Comparison of ENCODE assay signal across 34 cellular contexts in genomic region chr16:49911430-49911829, GRCh38. TPM values are rescaled to one million over a fixed set of nuclear protein-coding genes. Genes with fewer than 3 reads are reported as not detected.
"Had no signal": no experiment of that assay in that cellular context is flagged by ENCODE, and none has a peak within 500 bp of the region (broad histone marks: within the 10 kb centered on the region; RNA-seq: fewer than 3 reads in every experiment).

No MANE protein-coding gene starts in this region.

- H3K4me1 Mint-ChIP-seq: activated CD4-positive, alpha-beta T cell treated with anti-CD3 and anti-CD28 coated beads for 36 hours; activated CD4-positive, alpha-beta T cell treated with anti-CD3 and anti-CD28 coated beads, Interleukin-2, amount 10 ng/mL, durations not matched to agents 24 days and 14 days; activated CD8-positive, alpha-beta memory T cell treated with anti-CD3 and anti-CD28 coated beads, Interleukin-2, amount 10 ng/mL, durations not matched to agents 7 days and 5 days; activated naive CD4-positive, alpha-beta T cell treated with anti-CD3 and anti-CD28 coated beads, Interleukin-2, amount 50 U/mL, for 24 hours; activated naive CD8-positive, alpha-beta T cell treated with anti-CD3 and anti-CD28 coated beads for 36 hours; activated naive CD8-positive, alpha-beta T cell treated with anti-CD3 and anti-CD28 coated beads, Interleukin-2, amount 50 U/mL, for 24 hours; T-helper 17 cell had no signal

- H3K4me1 ChIP-seq: adrenal gland, body of pancreas, esophagus squamous epithelium, gastroesophageal sphincter had no signal

- H3K27ac Mint-ChIP-seq: activated CD4-positive, alpha-beta memory T cell treated with anti-CD3 and anti-CD28 coated beads for 36 hours; activated CD4-positive, alpha-beta T cell treated with anti-CD3 and anti-CD28 coated beads for 36 hours; activated CD4-positive, alpha-beta T cell treated with anti-CD3 and anti-CD28 coated beads, Interleukin-2, amount 10 ng/mL, durations not matched to agents 24 days and 14 days; activated CD8-positive, alpha-beta memory T cell treated with anti-CD3 and anti-CD28 coated beads, Interleukin-2, amount 10 ng/mL, durations not matched to agents 7 days and 5 days; activated CD8-positive, alpha-beta T cell treated with anti-CD3 and anti-CD28 coated beads, Interleukin-2, amount 10 ng/mL, durations not matched to agents 7 days and 5 days; activated naive CD4-positive, alpha-beta T cell treated with anti-CD3 and anti-CD28 coated beads for 36 hours; activated naive CD4-positive, alpha-beta T cell treated with anti-CD3 and anti-CD28 coated beads, Interleukin-2, amount 50 U/mL, for 24 hours; activated naive CD8-positive, alpha-beta T cell treated with anti-CD3 and anti-CD28 coated beads for 36 hours; activated naive CD8-positive, alpha-beta T cell treated with anti-CD3 and anti-CD28 coated beads, Interleukin-2, amount 50 U/mL, for 24 hours; activated T-helper 1 cell treated with anti-CD3 and anti-CD28 coated beads, Interleukin-12 subunit alpha, Interleukin-12 subunit beta, Interleukin-2, Interleukin-4 antibody, amounts not matched to agents 30 ng/mL and 10 ng/mL and 1 ng/mL, durations not matched to agents 14 hours and 24 hours and 36 hours; activated T-helper 2 cell treated with anti-CD3 and anti-CD28 coated beads, Interferon-gamma antibody, Interleukin-2, Interleukin-4, amounts not matched to agents 10 μg/mL and 5 μg/mL and 100 μg/mL, durations not matched to agents 14 hours and 24 hours and 36 hours; T-helper 17 cell had no signal

- H3K36me3 ChIP-seq: adrenal gland, esophagus squamous epithelium, gastroesophageal sphincter had no signal

- H3K4me3 ChIP-seq: adrenal gland, body of pancreas, esophagus squamous epithelium, gastroesophageal sphincter had no signal

- FAIRE-seq: colon, endometrium, endothelial cell of umbilical vein had no signal

- H3K9me3 Mint-ChIP-seq: activated CD4-positive, alpha-beta T cell treated with anti-CD3 and anti-CD28 coated beads, Interleukin-2, amount 10 ng/mL, durations not matched to agents 24 days and 14 days; activated naive CD4-positive, alpha-beta T cell treated with anti-CD3 and anti-CD28 coated beads for 36 hours; activated naive CD4-positive, alpha-beta T cell treated with anti-CD3 and anti-CD28 coated beads, Interleukin-2, amount 50 U/mL, for 24 hours; activated naive CD8-positive, alpha-beta T cell treated with anti-CD3 and anti-CD28 coated beads for 36 hours; activated naive CD8-positive, alpha-beta T cell treated with anti-CD3 and anti-CD28 coated beads, Interleukin-2, amount 50 U/mL, for 24 hours; activated T-helper 1 cell treated with anti-CD3 and anti-CD28 coated beads, Interleukin-12 subunit alpha, Interleukin-12 subunit beta, Interleukin-2, Interleukin-4 antibody, amounts not matched to agents 30 ng/mL and 10 ng/mL and 1 ng/mL, durations not matched to agents 14 hours and 24 hours and 36 hours; activated T-helper 2 cell treated with anti-CD3 and anti-CD28 coated beads, Interferon-gamma antibody, Interleukin-2, Interleukin-4, amounts not matched to agents 10 μg/mL and 5 μg/mL and 100 μg/mL, durations not matched to agents 14 hours and 24 hours and 36 hours had no signal

- H3K36me3 Mint-ChIP-seq: activated CD4-positive, alpha-beta memory T cell treated with anti-CD3 and anti-CD28 coated beads for 36 hours; activated CD8-positive, alpha-beta memory T cell treated with anti-CD3 and anti-CD28 coated beads, Interleukin-2, amount 10 ng/mL, durations not matched to agents 7 days and 5 days; activated naive CD4-positive, alpha-beta T cell treated with anti-CD3 and anti-CD28 coated beads, Interleukin-2, amount 50 U/mL, for 24 hours; activated naive CD8-positive, alpha-beta T cell treated with anti-CD3 and anti-CD28 coated beads for 36 hours had no signal

- ATAC-seq: activated CD4-positive, alpha-beta T cell treated with anti-CD3 and anti-CD28 coated beads for 36 hours; activated CD8-positive, alpha-beta memory T cell treated with anti-CD3 and anti-CD28 coated beads, Interleukin-2, amount 10 ng/mL, durations not matched to agents 7 days and 5 days; activated CD8-positive, alpha-beta T cell treated with anti-CD3 and anti-CD28 coated beads, Interleukin-2, amount 10 ng/mL, durations not matched to agents 7 days and 5 days; activated naive CD8-positive, alpha-beta T cell treated with anti-CD3 and anti-CD28 coated beads, Interleukin-2, amount 50 U/mL, for 24 hours; body of pancreas; gastroesophageal sphincter; T-helper 17 cell had no signal

- H3K27me3 ChIP-seq: adrenal gland, body of pancreas, gastroesophageal sphincter had no signal

- H3K4me3 Mint-ChIP-seq: activated CD4-positive, alpha-beta memory T cell treated with anti-CD3 and anti-CD28 coated beads for 36 hours; activated CD4-positive, alpha-beta T cell treated with anti-CD3 and anti-CD28 coated beads for 36 hours; activated CD4-positive, alpha-beta T cell treated with anti-CD3 and anti-CD28 coated beads, Interleukin-2, amount 10 ng/mL, durations not matched to agents 24 days and 14 days; activated CD8-positive, alpha-beta memory T cell treated with anti-CD3 and anti-CD28 coated beads, Interleukin-2, amount 10 ng/mL, durations not matched to agents 7 days and 5 days; activated CD8-positive, alpha-beta T cell treated with anti-CD3 and anti-CD28 coated beads, Interleukin-2, amount 10 ng/mL, durations not matched to agents 7 days and 5 days; activated naive CD4-positive, alpha-beta T cell treated with anti-CD3 and anti-CD28 coated beads for 36 hours; activated naive CD4-positive, alpha-beta T cell treated with anti-CD3 and anti-CD28 coated beads, Interleukin-2, amount 50 U/mL, for 24 hours; activated naive CD8-positive, alpha-beta T cell treated with anti-CD3 and anti-CD28 coated beads for 36 hours; activated naive CD8-positive, alpha-beta T cell treated with anti-CD3 and anti-CD28 coated beads, Interleukin-2, amount 50 U/mL, for 24 hours; activated T-helper 1 cell treated with anti-CD3 and anti-CD28 coated beads, Interleukin-12 subunit alpha, Interleukin-12 subunit beta, Interleukin-2, Interleukin-4 antibody, amounts not matched to agents 30 ng/mL and 10 ng/mL and 1 ng/mL, durations not matched to agents 14 hours and 24 hours and 36 hours; T-helper 17 cell had no signal

- DNase-seq: activated CD4-positive, alpha-beta memory T cell treated with anti-CD3 and anti-CD28 coated beads for 36 hours; activated CD4-positive, alpha-beta T cell treated with anti-CD3 and anti-CD28 coated beads for 36 hours; activated CD4-positive, alpha-beta T cell treated with anti-CD3 and anti-CD28 coated beads, Interleukin-2, amount 10 ng/mL, durations not matched to agents 24 days and 14 days; activated CD4-positive, CD25-positive, alpha-beta regulatory T cell; activated CD4-positive, CD25-positive, alpha-beta regulatory T cell treated with anti-CD3 and anti-CD28 coated beads, Interleukin-2, amount 50 U/mL, for 72 hours; activated CD8-positive, alpha-beta memory T cell treated with anti-CD3 and anti-CD28 coated beads, Interleukin-2, amount 10 ng/mL, durations not matched to agents 7 days and 5 days; activated CD8-positive, alpha-beta memory T cell treated with anti-CD3 and anti-CD28 coated beads, Interleukin-2, amount 50 U/mL, for 4 hours; activated CD8-positive, alpha-beta T cell treated with anti-CD3 and anti-CD28 coated beads, Interleukin-2, amount 10 ng/mL, durations not matched to agents 7 days and 5 days; activated effector memory CD4-positive, alpha-beta T cell treated with anti-CD3 and anti-CD28 coated beads, Interleukin-2, amount 50 U/mL, for 16 hours; activated naive CD4-positive, alpha-beta T cell treated with anti-CD3 and anti-CD28 coated beads for 36 hours; activated naive CD8-positive, alpha-beta T cell treated with anti-CD3 and anti-CD28 coated beads for 36 hours; activated naive CD8-positive, alpha-beta T cell treated with anti-CD3 and anti-CD28 coated beads, Interleukin-2, amount 50 U/mL, for 24 hours; activated T-cell treated with anti-CD3 and anti-CD28 coated beads, Interleukin-2, amount 50 U/mL, for 1 hour; activated T-cell treated with anti-CD3 and anti-CD28 coated beads, Interleukin-2, amount 50 U/mL, for 48 hours; adrenal gland; amygdala; body of pancreas; caudate nucleus; cortex of kidney; dermis blood vessel endothelial cell; effector CD8-positive, alpha-beta T cell; esophagus squamous epithelium; foreskin melanocyte; T-helper 1 cell; T-helper 17 cell had no signal

- H3K9me3 ChIP-seq: adrenal gland, body of pancreas, esophagus squamous epithelium had no signal

- H3K27ac ChIP-seq: adrenal gland, body of pancreas, epithelial cell of prostate, esophagus squamous epithelium, gastroesophageal sphincter had no signal

- H3K27me3 Mint-ChIP-seq: activated CD4-positive, alpha-beta T cell treated with anti-CD3 and anti-CD28 coated beads for 36 hours; activated CD4-positive, alpha-beta T cell treated with anti-CD3 and anti-CD28 coated beads, Interleukin-2, amount 10 ng/mL, durations not matched to agents 24 days and 14 days; activated naive CD8-positive, alpha-beta T cell treated with anti-CD3 and anti-CD28 coated beads for 36 hours had no signal

RNA-seq across cellular contexts. Expression of gene ZNF423, which starts 55.5 kb away (rescaled TPM):
- total RNA-seq: activated CD4-positive, alpha-beta memory T cell treated with anti-CD3 and anti-CD28 coated beads for 36 hours; activated CD4-positive, alpha-beta T cell treated with anti-CD3 and anti-CD28 coated beads for 36 hours; activated CD4-positive, alpha-beta T cell treated with anti-CD3 and anti-CD28 coated beads, Interleukin-2, amount 10 ng/mL, durations not matched to agents 24 days and 14 days; activated CD8-positive, alpha-beta memory T cell treated with anti-CD3 and anti-CD28 coated beads for 36 hours; activated CD8-positive, alpha-beta memory T cell treated with anti-CD3 and anti-CD28 coated beads, Interleukin-2, amount 10 ng/mL, durations not matched to agents 7 days and 5 days; activated CD8-positive, alpha-beta T cell treated with anti-CD3 and anti-CD28 coated beads, Interleukin-2, amount 10 ng/mL, durations not matched to agents 7 days and 5 days; activated naive CD8-positive, alpha-beta T cell treated with anti-CD3 and anti-CD28 coated beads for 36 hours; activated T-helper 1 cell treated with anti-CD3 and anti-CD28 coated beads, Interleukin-12 subunit alpha, Interleukin-12 subunit beta, Interleukin-2, Interleukin-4 antibody, amounts not matched to agents 30 ng/mL and 10 ng/mL and 1 ng/mL, durations not matched to agents 14 hours and 24 hours and 36 hours; activated T-helper 2 cell treated with anti-CD3 and anti-CD28 coated beads, Interferon-gamma antibody, Interleukin-2, Interleukin-4, amounts not matched to agents 10 μg/mL and 5 μg/mL and 100 μg/mL, durations not matched to agents 14 hours and 24 hours and 36 hours; T-helper 17 cell had no signal
